30 cellular contexts compared by ENCODE assay signal in genomic region chr12:78249578-78249977, GRCh38.
"Had no signal": no experiment of that assay in that cellular context is flagged by ENCODE, and none has a peak within 500 bp of the region (broad histone marks: within the 10 kb centered on the region; RNA-seq: fewer than 3 reads in every experiment).

No MANE protein-coding gene starts in this region.

- H3K4me3 ChIP-seq: colonic mucosa, gastroesophageal sphincter, heart right ventricle, left lung, mucosa of descending colon, neural progenitor cell, psoas muscle, skin epidermis, spleen, testis, tibial artery had no signal

- H3K9me3 ChIP-seq: colonic mucosa, mucosa of descending colon, psoas muscle, testis, tibial artery had no signal

- H3K27me3 ChIP-seq: colonic mucosa, gastroesophageal sphincter, heart right ventricle, left lung, neural progenitor cell, spleen, testis, tibial artery had no signal

- H3K27ac ChIP-seq: colonic mucosa, epithelial cell of prostate, gastroesophageal sphincter, heart right ventricle, left lung, neural progenitor cell, psoas muscle, skin epidermis, spleen, testis, tibial artery had no signal

- ATAC-seq: esophagus mucosa; gastroesophageal sphincter; heart right ventricle; left cardiac atrium; left lung; mucosa of descending colon; natural killer cell treated with Interleukin-12 subunit alpha and Interleukin-12 subunit beta and Interleukin-15 and Interleukin-18, amount 100 ng/mL, for 72 hours; psoas muscle; right cardiac atrium; stimulated activated memory B cell treated with anti-CD40 and anti-IgM and Interleukin-4, amounts not matched to agents 10 μg/mL and 1 μg/mL and 100 μg/mL, for 72 hours; stimulated activated naive CD8-positive, alpha-beta T cell treated with anti-CD3 and anti-CD28 coated beads, Interleukin-15, Interleukin-2, amounts not matched to agents 100 U/mL and 50 U/mL, for 24 hours had no signal

- H3K9ac ChIP-seq: neural progenitor cell had no signal

- H3K4me1 Mint-ChIP-seq: naive B cell; stimulated activated memory B cell treated with anti-CD40 and anti-IgM and Interleukin-4, amounts not matched to agents 10 μg/mL and 1 μg/mL and 100 μg/mL, for 72 hours had no signal

- H3K4me2 ChIP-seq: neural progenitor cell had no signal

- H3K36me3 Mint-ChIP-seq: mesothelial cell of epicardium; naive B cell; neural progenitor cell; stimulated activated memory B cell treated with anti-CD40 and anti-IgM and Interleukin-4, amounts not matched to agents 10 μg/mL and 1 μg/mL and 100 μg/mL, for 72 hours; type B pancreatic cell had no signal

- H3K36me3 ChIP-seq: colonic mucosa, gastroesophageal sphincter, heart right ventricle, left lung, neural progenitor cell, spleen, tibial artery had no signal

- H3K4me1 ChIP-seq: colonic mucosa, gastroesophageal sphincter, heart right ventricle, left lung, psoas muscle, spleen, testis, tibial artery had no signal

- H2AFZ ChIP-seq: neural progenitor cell had no signal

- H3K27ac Mint-ChIP-seq: dendritic cell treated with granulocyte-macrophage colony-stimulating factor and Interleukin-4, amounts not matched to agents 40 ng/mL and 50 ng/mL, for 4 days; endodermal cell; mesothelial cell of epicardium; naive B cell; natural killer cell treated with Interleukin-12 subunit alpha and Interleukin-12 subunit beta and Interleukin-15 and Interleukin-18, amount 100 ng/mL, for 72 hours; neural progenitor cell; stimulated activated memory B cell treated with anti-CD40 and anti-IgM and Interleukin-4, amounts not matched to agents 10 μg/mL and 1 μg/mL and 100 μg/mL, for 72 hours; type B pancreatic cell had no signal

- DNase-seq: colonic mucosa; effector CD8-positive, alpha-beta T cell; endodermal cell; foreskin fibroblast; heart right ventricle; hippocampal formation; left cardiac atrium; left lung; mesenchymal stem cell; mucosa of descending colon; naive B cell; posterior cingulate gyrus; psoas muscle; right cardiac atrium; spleen; stimulated activated CD4-positive, alpha-beta T cell treated with anti-CD3 and anti-CD28 coated beads, Interleukin-4, amount 100 ng/mL, for 4 hours; stimulated activated naive CD8-positive, alpha-beta T cell treated with anti-CD3 and anti-CD28 coated beads, Interleukin-15, Interleukin-2, amounts not matched to agents 100 U/mL and 50 U/mL, for 24 hours; substantia nigra; testis; tibial artery had no signal

- H3K27me3 Mint-ChIP-seq: dendritic cell treated with granulocyte-macrophage colony-stimulating factor and Interleukin-4, amounts not matched to agents 40 ng/mL and 50 ng/mL, for 4 days; naive B cell; natural killer cell treated with Interleukin-12 subunit alpha and Interleukin-12 subunit beta and Interleukin-15 and Interleukin-18, amount 100 ng/mL, for 72 hours; stimulated activated memory B cell treated with anti-CD40 and anti-IgM and Interleukin-4, amounts not matched to agents 10 μg/mL and 1 μg/mL and 100 μg/mL, for 72 hours; type B pancreatic cell had no signal

- H3K4me3 Mint-ChIP-seq: dendritic cell treated with granulocyte-macrophage colony-stimulating factor and Interleukin-4, amounts not matched to agents 40 ng/mL and 50 ng/mL, for 4 days; endodermal cell; mesothelial cell of epicardium; naive B cell; natural killer cell treated with Interleukin-12 subunit alpha and Interleukin-12 subunit beta and Interleukin-15 and Interleukin-18, amount 100 ng/mL, for 72 hours; neural progenitor cell; stimulated activated memory B cell treated with anti-CD40 and anti-IgM and Interleukin-4, amounts not matched to agents 10 μg/mL and 1 μg/mL and 100 μg/mL, for 72 hours; type B pancreatic cell had no signal

- H3K9me3 Mint-ChIP-seq: stimulated activated memory B cell treated with anti-CD40 and anti-IgM and Interleukin-4, amounts not matched to agents 10 μg/mL and 1 μg/mL and 100 μg/mL, for 72 hours had no signal
